Comparison of ENCODE assay signal across 1 cellular context in the genomic region with DNA sequence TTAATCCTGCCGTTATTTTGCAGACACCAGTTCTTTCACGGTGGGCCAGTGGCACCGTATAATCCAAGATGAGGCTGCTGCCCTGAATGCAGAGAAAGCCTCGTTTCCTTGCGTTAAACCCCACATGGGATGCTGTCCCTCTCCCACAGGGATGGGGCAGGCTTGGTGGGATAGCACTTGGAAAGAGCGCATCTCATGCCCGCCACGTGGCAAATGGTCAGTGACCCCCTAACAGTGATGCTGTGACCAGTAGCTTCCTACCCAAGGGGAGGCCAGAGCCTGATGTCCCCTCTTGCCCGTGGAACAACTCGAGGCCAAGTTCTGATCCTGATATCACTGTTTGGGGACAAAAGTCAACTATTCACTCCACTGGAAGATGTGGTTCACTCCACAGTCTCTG.
TF ChIP-seq lines count a peak whose summit lies in the region.

No MANE protein-coding gene starts in this region.

TF ChIP-seq in HepG2, 621 proteins besides CTCF, POLR2A, EP300 and RAD21:
- 0 out of 2 replicates have a peak, but pooled peaks have one; percentile 24 for TF ChIP-seq ZNF562 (CRISPR knock-in tag; IDR thresholded peaks at IDR 0.05; ENCODE audit: borderline replicate concordance)
- no peak for TF ChIP-seq ZNF597 (CRISPR knock-in tag; IDR thresholded peaks at IDR 0.05)
TF ChIP-seq in HepG2: peak in this region for 1.
